Comparison of ENCODE assay signal across 17 cellular contexts in genomic region chr9:66939878-66940830, GRCh38. TPM values are rescaled to one million over a fixed set of nuclear protein-coding genes. Genes with fewer than 3 reads are reported as not detected.
"Had no signal": no experiment of that assay in that cellular context is flagged by ENCODE, and none has a peak within 500 bp of the region (broad histone marks: within the 10 kb centered on the region; RNA-seq: fewer than 3 reads in every experiment).

No MANE protein-coding gene starts in this region.

RNA-seq across cellular contexts. Expression of gene SPATA31A3, which starts 52.2 kb away (rescaled TPM):
- total RNA-seq: natural killer cell, occipital lobe, osteoblast, ovary, progenitor cell of endocrine pancreas, psoas muscle, renal cortical epithelial cell, sciatic nerve, smooth muscle cell, spleen, suprapubic skin, transverse colon, upper lobe of right lung, urinary bladder, uterus had no signal
- polyA plus RNA-seq: neural cell, ovary, psoas muscle, smooth muscle cell, spleen, thymus, urinary bladder had no signal
